ENCODE assay signal across 8 cellular contexts in genomic region chr9:126514037-126514821, GRCh38.
DNase-seq lines count a peak whose midpoint lies in the region; ATAC-seq and TF ChIP-seq lines count a peak whose summit lies in the region.

No MANE protein-coding gene starts in this region.

- 9 to 13% (median 12%) methylated on average over 44 to 63 of the region's 63 CpGs for WGBS in psoas muscle, 3 donors

- peaks cover 19% of the 10 kb centered on the region for H3K4me1 Mint-ChIP-seq in activated naive CD4-positive, alpha-beta T cell treated with anti-CD3 and anti-CD28 coated beads, Interleukin-2, amount 10 ng/mL, durations not matched to agents 7 days and 5 days

- H3K27ac Mint-ChIP-seq in activated naive CD4-positive, alpha-beta T cell treated with anti-CD3 and anti-CD28 coated beads, Interleukin-2, amount 10 ng/mL, durations not matched to agents 7 days and 5 days: no peak overlapping the region

- H3K27ac ChIP-seq in psoas muscle: no peak overlapping the region

- peak overlapping the region; percentile 33 for H3K9ac ChIP-seq in NT2/D1 (ENCODE audit: insufficient read length, low read depth)

- peak; percentile 29 to 48 for DNase-seq in activated CD4-positive, alpha-beta T cell treated with anti-CD3 and anti-CD28 coated beads for 24 hours (ENCODE audit: low read depth in 2 of 2)
- DNase-seq in activated CD4-positive, alpha-beta T cell treated with anti-CD3 and anti-CD28 coated beads for 1 hour: no peak
- peak; percentile 79 for DNase-seq in NT2/D1 (ENCODE audit: low read depth, low spot score)
- DNase-seq in activated naive CD4-positive, alpha-beta T cell treated with anti-CD3 and anti-CD28 coated beads, Interleukin-2, amount 10 ng/mL, durations not matched to agents 7 days and 5 days: peak; percentile 63
- peak; percentile 88 for DNase-seq in cardiac septum (ENCODE audit: low spot score)
- peak; percentile 71 to 77 for DNase-seq in psoas muscle
- DNase-seq in pons (ENCODE audit: low spot score): no peak
- DNase-seq in HT-29 (ENCODE audit: low spot score): no peak

- intact Hi-C loops in cardiac septum (cut with DNase I): no loop called here
- intact Hi-C loops in psoas muscle (cut with DNase I): no loop called here

- peaks cover 95% of the 10 kb centered on the region for H3K27me3 Mint-ChIP-seq in activated naive CD4-positive, alpha-beta T cell treated with anti-CD3 and anti-CD28 coated beads, Interleukin-2, amount 10 ng/mL, durations not matched to agents 7 days and 5 days

- TF ChIP-seq CTCF in psoas muscle (IDR thresholded peaks at IDR 0.05): peak; percentile 25

- H3K36me3 ChIP-seq in NT2/D1 (ENCODE audit: insufficient read depth, insufficient read length, low read length) (no peaks in the 10 kb centered on the region), psoas muscle (ENCODE audit: insufficient read depth in 1 of 2, low read depth in 1 of 2) (no peaks in the 10 kb centered on the region)

- CTCF ChIA-PET in activated naive CD4-positive, alpha-beta T cell treated with anti-CD3 and anti-CD28 coated beads, Interleukin-2, amount 10 ng/mL, durations not matched to agents 7 days and 5 days (lab: Charles Lee): interaction anchor here (1.6 to 2.1 kb wide), 3 partner anchors 11 to 43 kb away, joined by 5 to 12 read pairs (median 5); no protein-coding TSS in a partner anchor

- H3K9me3 ChIP-seq in NT2/D1 (ENCODE audit: insufficient read depth, low read length): no peaks in the 10 kb centered on the region
- no peaks in the 10 kb centered on the region for H3K9me3 ChIP-seq in psoas muscle

- H3K36me3 Mint-ChIP-seq in activated naive CD4-positive, alpha-beta T cell treated with anti-CD3 and anti-CD28 coated beads, Interleukin-2, amount 10 ng/mL, durations not matched to agents 7 days and 5 days: no peaks in the 10 kb centered on the region

- H3K4me3 Mint-ChIP-seq in activated naive CD4-positive, alpha-beta T cell treated with anti-CD3 and anti-CD28 coated beads, Interleukin-2, amount 10 ng/mL, durations not matched to agents 7 days and 5 days: no peak overlapping the region

- H3K27me3 ChIP-seq in NT2/D1 (ENCODE audit: insufficient read depth, insufficient read length) (peaks cover 43% of the 10 kb centered on the region), psoas muscle (ENCODE audit: insufficient read depth in 3 of 3, low read length in 2 of 3) (peaks cover 0 to 66% (median 25%) of the 10 kb centered on the region in 3 donors)

- no peaks in the 10 kb centered on the region for H3K9me3 Mint-ChIP-seq in activated naive CD4-positive, alpha-beta T cell treated with anti-CD3 and anti-CD28 coated beads, Interleukin-2, amount 10 ng/mL, durations not matched to agents 7 days and 5 days

- H3K4me1 ChIP-seq in NT2/D1 (ENCODE audit: insufficient read depth, insufficient read length) (peaks cover 15% of the 10 kb centered on the region), psoas muscle (no peaks in the 10 kb centered on the region)

- peak; percentile 63 to 79 (median 74) for ATAC-seq in psoas muscle

- H3K4me3 ChIP-seq in NT2/D1 (ENCODE audit: insufficient read length, low read depth): peak overlapping the region; percentile 36
- H3K4me3 ChIP-seq in psoas muscle: peak overlapping the region; percentile 21

Comparison
In these comparisons a context has a peak if more than half of its experiments do, and no peak if none do; other contexts are left out.
1. DNase-seq: peak in activated CD4-positive, alpha-beta T cell treated with anti-CD3 and anti-CD28 coated beads for 24 hours (2 of 2), NT2/D1 (single experiment), activated naive CD4-positive, alpha-beta T cell treated with anti-CD3 and anti-CD28 coated beads, Interleukin-2, amount 10 ng/mL, durations not matched to agents 7 days and 5 days (single experiment), cardiac septum (single experiment) and psoas muscle (2 of 2); none in activated CD4-positive, alpha-beta T cell treated with anti-CD3 and anti-CD28 coated beads for 1 hour (single experiment), pons (single experiment) and HT-29 (single experiment).